1 cellular context compared by ENCODE assay signal in the genomic region with DNA sequence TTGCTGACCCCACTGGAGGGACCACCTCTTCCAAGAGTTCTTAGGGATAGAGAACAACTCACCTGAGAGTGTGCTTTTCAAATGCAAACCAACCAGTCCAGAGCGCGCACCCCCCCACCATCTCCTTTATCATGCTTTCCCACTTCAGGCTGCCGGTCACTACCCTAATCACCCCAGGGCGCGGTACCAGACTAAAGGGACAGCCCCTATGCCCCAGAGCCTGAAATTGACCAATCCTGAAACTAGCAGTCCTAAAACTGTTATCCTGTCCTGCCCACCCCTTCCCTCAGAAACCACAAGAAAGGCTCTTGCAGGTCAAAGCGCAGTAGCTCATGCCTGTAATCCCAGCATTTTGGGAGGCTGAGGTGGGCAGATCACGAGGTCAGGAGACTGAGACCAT.
TF ChIP-seq lines count a peak whose summit lies in the region.

No MANE protein-coding gene starts in this region.

TF ChIP-seq in K562, 482 proteins besides CTCF, POLR2A, EP300 and RAD21 (continued from another document):
- no peak for TF ChIP-seq HBP1 (CRISPR knock-in tag; IDR thresholded peaks at IDR 0.05)
- TF ChIP-seq NR2F6 (CRISPR knock-in tag; IDR thresholded peaks at IDR 0.05) = no peak
- TF ChIP-seq, protein P1, sequence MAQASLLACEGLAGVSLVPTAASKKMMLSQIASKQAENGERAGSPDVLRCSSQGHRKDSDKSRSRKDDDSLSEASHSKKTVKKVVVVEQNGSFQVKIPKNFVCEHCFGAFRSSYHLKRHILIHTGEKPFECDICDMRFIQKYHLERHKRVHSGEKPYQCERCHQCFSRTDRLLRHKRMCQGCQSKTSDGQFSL (CRISPR knock-in tag; IDR thresholded peaks at IDR 0.05) = peak; percentile 76; the same call in 1 of the 2 replicates
- TF ChIP-seq, protein P1 (tag; IDR thresholded peaks at IDR 0.05) = 0 out of 4 replicates have a peak, but pooled peaks of 1 of the 2 experiments have one; percentile 30
- peak; percentile 4; the same call in 1 of the 2 replicates for TF ChIP-seq GATA2 (CRISPR knock-in tag; IDR thresholded peaks at IDR 0.05)
- TF ChIP-seq ZNF121 (CRISPR knock-in tag; conservative IDR thresholded peaks at IDR 0.05) = no peak
- no peak for TF ChIP-seq CUX1 (CRISPR knock-in tag; IDR thresholded peaks at IDR 0.05)
- no peak for TF ChIP-seq ZNF444 (CRISPR knock-in tag; IDR thresholded peaks at IDR 0.05)
- TF ChIP-seq DDX20 (tag; IDR thresholded peaks at IDR 0.05; ENCODE audit: low read depth) = no peak
- TF ChIP-seq ZNF764 (CRISPR knock-in tag; IDR thresholded peaks at IDR 0.05; ENCODE audit: low read depth) = no peak
- no peak for TF ChIP-seq THRAP3 (IDR thresholded peaks at IDR 0.05; ENCODE audit: borderline replicate concordance)
- TF ChIP-seq ZNF766 (CRISPR knock-in tag; conservative IDR thresholded peaks at IDR 0.05) = no peak
- TF ChIP-seq LCOR (CRISPR knock-in tag; IDR thresholded peaks at IDR 0.05) = peak; percentile 48; the same call in 1 of the 2 replicates
- TF ChIP-seq ZNF449 (CRISPR knock-in tag; IDR thresholded peaks at IDR 0.05) = no peak
- no peak for TF ChIP-seq ZEB2 (IDR thresholded peaks at IDR 0.05)
- TF ChIP-seq ZHX1 (conservative IDR thresholded peaks at IDR 0.05; ENCODE audit: low read length) = no peak
- TF ChIP-seq ILK (tag; IDR thresholded peaks at IDR 0.05; ENCODE audit: borderline replicate concordance, low read depth) = no peak
- TF ChIP-seq STAT6 (CRISPR knock-in tag; IDR thresholded peaks at IDR 0.05) = no peak
- no peak for TF ChIP-seq ASH1L (IDR thresholded peaks at IDR 0.05; ENCODE audit: borderline replicate concordance, low read depth, partially characterized antibody)
- no peak for TF ChIP-seq FOXA1 (IDR thresholded peaks at IDR 0.05; ENCODE audit: borderline replicate concordance)
- TF ChIP-seq, protein P2, sequence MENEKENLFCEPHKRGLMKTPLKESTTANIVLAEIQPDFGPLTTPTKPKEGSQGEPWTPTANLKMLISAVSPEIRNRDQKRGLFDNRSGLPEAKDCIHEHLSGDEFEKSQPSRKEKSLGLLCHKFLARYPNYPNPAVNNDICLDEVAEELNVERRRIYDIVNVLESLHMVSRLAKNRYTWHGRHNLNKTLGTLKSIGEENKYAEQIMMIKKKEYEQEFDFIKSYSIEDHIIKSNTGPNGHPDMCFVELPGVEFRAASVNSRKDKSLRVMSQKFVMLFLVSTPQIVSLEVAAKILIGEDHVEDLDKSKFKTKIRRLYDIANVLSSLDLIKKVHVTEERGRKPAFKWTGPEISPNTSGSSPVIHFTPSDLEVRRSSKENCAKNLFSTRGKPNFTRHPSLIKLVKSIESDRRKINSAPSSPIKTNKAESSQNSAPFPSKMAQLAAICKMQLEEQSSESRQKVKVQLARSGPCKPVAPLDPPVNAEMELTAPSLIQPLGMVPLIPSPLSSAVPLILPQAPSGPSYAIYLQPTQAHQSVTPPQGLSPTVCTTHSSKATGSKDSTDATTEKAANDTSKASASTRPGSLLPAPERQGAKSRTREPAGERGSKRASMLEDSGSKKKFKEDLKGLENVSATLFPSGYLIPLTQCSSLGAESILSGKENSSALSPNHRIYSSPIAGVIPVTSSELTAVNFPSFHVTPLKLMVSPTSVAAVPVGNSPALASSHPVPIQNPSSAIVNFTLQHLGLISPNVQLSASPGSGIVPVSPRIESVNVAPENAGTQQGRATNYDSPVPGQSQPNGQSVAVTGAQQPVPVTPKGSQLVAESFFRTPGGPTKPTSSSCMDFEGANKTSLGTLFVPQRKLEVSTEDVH (IDR thresholded peaks at IDR 0.05; ENCODE audit: low read depth, partially characterized antibody) = no peak
- TF ChIP-seq NR1H2 (CRISPR knock-in tag; IDR thresholded peaks at IDR 0.05) = no peak
- no peak for TF ChIP-seq JUND (IDR thresholded peaks at IDR 0.05; ENCODE audit: borderline replicate concordance, low read depth, low read length)
- no peak; the same call in 2 of the 3 replicates for TF ChIP-seq JUND (tag; IDR thresholded peaks at IDR 0.05; ENCODE audit: borderline replicate concordance, low read depth, low read length)
- TF ChIP-seq VEZF1 (CRISPR knock-in tag; IDR thresholded peaks at IDR 0.05) = peak; percentile 41; the same call in 1 of the 2 replicates
